In genomic region chr11:22792497-22792896, GRCh38 we compare ENCODE assay signal across 9 cellular contexts. TPM values are rescaled to one million over a fixed set of nuclear protein-coding genes. Genes with fewer than 3 reads are reported as not detected.
DNase-seq lines count a peak whose midpoint lies in the region; ATAC-seq, FAIRE-seq and TF ChIP-seq lines count a peak whose summit lies in the region.
"Had no signal": no experiment of that assay in that cellular context is flagged by ENCODE, and none has a peak within 500 bp of the region (broad histone marks: within the 10 kb centered on the region; RNA-seq: fewer than 3 reads in every experiment).

No MANE protein-coding gene starts in this region.

- H3K4me3 ChIP-seq in K562 (no peak overlapping the region), endodermal cell (ENCODE audit: low read length) (no peak overlapping the region), MM.1S (ENCODE audit: low read length) (no peak overlapping the region)

- POLR2A ChIA-PET in K562 (lab: Yijun Ruan, JAX) = no interaction called here

- H3K9ac ChIP-seq in K562 (ENCODE audit: insufficient read depth in 1 of 2, low read depth in 2 of 2, low read length in 2 of 2) (no peak overlapping the region), endodermal cell (ENCODE audit: extremely low read depth, low read length, poor library complexity, severe bottlenecking) (no peak overlapping the region), MM.1S (ENCODE audit: low read length) (no peak overlapping the region)

- intact Hi-C loops in K562 (cut with micrococcal nuclease) = loop anchor here (2.0 kb wide), 1 partner anchor 36 kb away; the partner anchor contains the start of gene SVIP

- H3K9me3 Mint-ChIP-seq in endodermal cell = no peaks in the 10 kb centered on the region
- H3K9me3 Mint-ChIP-seq: activated naive CD4-positive, alpha-beta T cell treated with anti-CD3 and anti-CD28 coated beads, Interleukin-2, amount 50 U/mL, for 24 hours had no signal

- H3K4me1 ChIP-seq in K562 (replicated peaks in 1 of 2; ENCODE audit: control insufficient read depth in 2 of 2, insufficient read depth in 2 of 2, low read length in 2 of 2) (peaks cover 3 to 34% of the 10 kb centered on the region in 2 experiments; a peak in 3 of 5 replicates), endodermal cell (ENCODE audit: control insufficient read depth, insufficient read depth, low read length) (peaks cover 4% of the 10 kb centered on the region), MM.1S (ENCODE audit: low read length) (no peaks in the 10 kb centered on the region)

- TF ChIP-seq EP300 in K562 (IDR thresholded peaks at IDR 0.05; ENCODE audit: low read length) = no peak

- no peaks in the 10 kb centered on the region for H3K9me3 ChIP-seq in K562 (replicated peaks; ENCODE audit: control insufficient read depth, insufficient read depth, low read depth, low read length)
- H3K9me3 ChIP-seq in endodermal cell (ENCODE audit: control insufficient read depth, low read length) = no peaks in the 10 kb centered on the region
- no peaks in the 10 kb centered on the region for H3K9me3 ChIP-seq in MM.1S (replicated peaks; ENCODE audit: insufficient read depth, low read length)

- H3K4me2 ChIP-seq in K562 (ENCODE audit: insufficient read depth, low read length) (no peak overlapping the region), MM.1S (ENCODE audit: low read depth, low read length) (no peak overlapping the region)

- H4K20me1 ChIP-seq in K562 (replicated peaks; ENCODE audit: control insufficient read depth, insufficient read depth, low read length) (no peaks in the 10 kb centered on the region), MM.1S (ENCODE audit: insufficient read depth, low read length) (no peaks in the 10 kb centered on the region)

- no peaks in the 10 kb centered on the region for H3F3A ChIP-seq in MM.1S (ENCODE audit: insufficient read depth, low read length)

- TF ChIP-seq POLR2A in K562 (conservative IDR thresholded peaks at IDR 0.05) = no peak

- peak; percentile 88 for FAIRE-seq in K562 (lab: Jason Lieb, UNC)

- no peaks in the 10 kb centered on the region for H3K27me3 ChIP-seq in K562 (ENCODE audit: control insufficient read depth in 2 of 2, insufficient read depth in 2 of 2, low read length in 2 of 2)
- H3K27me3 ChIP-seq in endodermal cell (ENCODE audit: control insufficient read depth, insufficient read depth, low read length, poor library complexity, severe bottlenecking) = peaks cover 15% of the 10 kb centered on the region
- no peaks in the 10 kb centered on the region for H3K27me3 ChIP-seq in MM.1S (replicated peaks; ENCODE audit: insufficient read depth, low read length)

- H3K79me2 ChIP-seq in K562 (ENCODE audit: control insufficient read depth, insufficient read depth, low read length) = no peaks in the 10 kb centered on the region
- peaks cover 17% of the 10 kb centered on the region for H3K79me2 ChIP-seq in MM.1S (ENCODE audit: low read length)

- 2% methylated on average over 3 of the region's 3 CpGs for WGBS in K562 (ENCODE audit: insufficient coverage, low coverage, missing lambda C conversion rate)
- 61 to 68% methylated on average over 3 of the region's 3 CpGs for whole genome bisulfite sequencing in endodermal cell (ENCODE audit: insufficient coverage in 1 of 2, insufficient read length in 1 of 2), 2 experiments

- no peaks in the 10 kb centered on the region for H3K9me1 ChIP-seq in K562 (ENCODE audit: control insufficient read depth, insufficient read depth, low read length)

- DNase-seq in Caki2 (ENCODE audit: low read depth) (peak; percentile 58), HuH-7 (ENCODE audit: low spot score) (peak; percentile 18), K562 (ENCODE audit: extremely low read depth in 1 of 4, low spot score in 3 of 4) (peak; percentile 21 to 79 (median 38)), lung microvascular endothelial cell (ENCODE audit: low read depth in 2 of 2) (peak; percentile 94 to 96), endodermal cell (no peak), MM.1S (no peak)
- no peak for DNase-seq in activated CD8-positive, alpha-beta memory T cell treated with anti-CD3 and anti-CD28 coated beads for 24 hours

- no TSS peak for BruUV-seq in K562 (replicated peaks; lab: Mats Ljungman, UMichigan)

- H3K4me1 Mint-ChIP-seq in endodermal cell = peaks cover 7% of the 10 kb centered on the region
- H3K4me1 Mint-ChIP-seq: activated naive CD4-positive, alpha-beta T cell treated with anti-CD3 and anti-CD28 coated beads, Interleukin-2, amount 50 U/mL, for 24 hours had no signal

- TF ChIP-seq CTCF in K562 (IDR thresholded peaks at IDR 0.05 in 2 of 3, conservative IDR thresholded peaks at IDR 0.05 in 1 of 3; ENCODE audit: insufficient read depth in 2 of 3, low read depth in 1 of 3, low read length in 3 of 3) = peak in 1 of 3 experiments; percentile 30; a peak in 2 of 6 replicates
- TF ChIP-seq CTCF in endodermal cell (conservative IDR thresholded peaks at IDR 0.05) = no peak
- no peak for TF ChIP-seq CTCF in MM.1S (IDR thresholded peaks at IDR 0.05; ENCODE audit: low read length)

- H3K27ac ChIP-seq in K562 (ENCODE audit: extremely low read depth, low read depth, low read length) = peak overlapping the region; percentile 57; the same call in 2 of the 3 replicates
- no peak overlapping the region for H3K27ac ChIP-seq in endodermal cell (ENCODE audit: low read depth, low read length)
- no peak overlapping the region for H3K27ac ChIP-seq in MM.1S (ENCODE audit: low read length)

- H3K27me3 Mint-ChIP-seq in endodermal cell (ENCODE audit: insufficient read depth) = no peaks in the 10 kb centered on the region

- H3K36me3 ChIP-seq in K562 (ENCODE audit: control insufficient read depth, insufficient read depth, low read length) (no peaks in the 10 kb centered on the region), endodermal cell (ENCODE audit: control insufficient read depth, insufficient read depth, low read length) (no peaks in the 10 kb centered on the region), MM.1S (replicated peaks; ENCODE audit: insufficient read depth, low read length) (no peaks in the 10 kb centered on the region)

- no peaks in the 10 kb centered on the region for H3K9me2 ChIP-seq in MM.1S (replicated peaks; ENCODE audit: insufficient read depth, low read length)

- no peak overlapping the region for H3K27ac Mint-ChIP-seq in endodermal cell
- H3K27ac Mint-ChIP-seq: activated naive CD4-positive, alpha-beta T cell treated with anti-CD3 and anti-CD28 coated beads, Interleukin-2, amount 50 U/mL, for 24 hours had no signal

- peak in 1 of 2 experiments; percentile 49; a peak in 2 of 4 replicates for TF ChIP-seq RAD21 in K562 (CRISPR knock-in tag; conservative IDR thresholded peaks at IDR 0.05 in 1 of 2, IDR thresholded peaks at IDR 0.05 in 1 of 2)

- no peaks in the 10 kb centered on the region for H3K36me3 Mint-ChIP-seq in endodermal cell (ENCODE audit: low read depth)
- H3K36me3 Mint-ChIP-seq: activated naive CD4-positive, alpha-beta T cell treated with anti-CD3 and anti-CD28 coated beads, Interleukin-2, amount 50 U/mL, for 24 hours had no signal

- H3K4me3 Mint-ChIP-seq in endodermal cell = no peak overlapping the region
- H3K4me3 Mint-ChIP-seq: activated naive CD4-positive, alpha-beta T cell treated with anti-CD3 and anti-CD28 coated beads, Interleukin-2, amount 50 U/mL, for 24 hours had no signal

- CTCF ChIA-PET in K562 (lab: Yijun Ruan, JAX; ENCODE audit: low intra/inter-chr PET ratio) = no interaction called here

- peak overlapping the region; percentile 49 for H2AFZ ChIP-seq in K562 (ENCODE audit: low read depth, low read length)
- H2AFZ ChIP-seq in MM.1S (ENCODE audit: low read length) = no peak overlapping the region

- in situ Hi-C loops in Caki2 (cut with HindIII; ENCODE audit: low pct_unique_long_range_greater_than_20kb, low sequenced_read_pairs) = no loop called here
- in situ Hi-C loops in K562 (cut with MboI) = no loop called here

- peak; percentile 91 for ATAC-seq in K562
- ATAC-seq in GM21786 (IDR thresholded peaks at IDR 0.05; ENCODE audit: unreplicated experiment) = no peak

TF ChIP-seq in K562, 482 proteins besides CTCF, POLR2A, EP300 and RAD21 (continues in another document):
- TF ChIP-seq CTBP1 (IDR thresholded peaks at IDR 0.05; ENCODE audit: borderline replicate concordance) (0 out of 2 replicates have a peak, but pooled peaks have one; percentile 12), NR2C2 (CRISPR knock-in tag; IDR thresholded peaks at IDR 0.05) (no peak), NR2C2 (tag; IDR thresholded peaks at IDR 0.05) (no peak), DPF2 (IDR thresholded peaks at IDR 0.05) (peak; percentile 36; the same call in 1 of the 2 replicates), RBM14 (IDR thresholded peaks at IDR 0.05; ENCODE audit: borderline replicate concordance, insufficient read depth, low read depth, low read length) (no peak)

RNA-seq across cellular contexts. Expression of gene SVIP, which starts 37.1 kb away (rescaled TPM):
- 8.7 and 9.6 TPM in 2 replicates for total RNA-seq in Caki2 (2014; rRNA removed; shearing (Covaris generic); ENCODE audit: low replicate concordance)
- total RNA-seq in K562 (2011; cell fraction: chromatin; rRNA removed; ENCODE audit: low replicate concordance) = 3.7 and 11.4 TPM in 2 replicates
- 2.8 and 4.6 TPM in 2 replicates for total RNA-seq in K562 (2011; cell fraction: nucleolus; rRNA removed)
- total RNA-seq in K562 (2011; cell fraction: nucleoplasm; rRNA removed) = 6.9 and 15.3 TPM in 2 replicates
- total RNA-seq in K562 (2014; rRNA removed) = 16.7 and 17.9 TPM in 2 replicates
- total RNA-seq in K562 (2014; rRNA removed; fragmentation: Illumina TruSeq; extraction: Trizol) = 51.1 and 69.5 TPM in 2 replicates
- total RNA-seq in K562 (2015; rRNA removed; fragmentation: Illumina TruSeq; extraction: Trizol) = 24.2 and 26.2 TPM in 2 replicates
- total RNA-seq in K562 (2021) = 48.0 and 58.0 TPM in 2 replicates
- 21.7 and 50.5 TPM in 2 replicates for polyA plus RNA-seq in K562 (2011; rRNA removed)
- polyA plus RNA-seq in K562 (2011; cell fraction: cytosol; rRNA removed) = 2.7 and 4.1 TPM in 2 replicates
- polyA plus RNA-seq in K562 (2011; cell fraction: nucleus; rRNA removed) = 4.0 TPM in 2 replicates
- 21.8 and 30.2 TPM in 2 replicates for polyA plus RNA-seq in K562 (2012)
- polyA plus RNA-seq in K562 (2014; fragmentation: Illumina TruSeq; extraction: Trizol) = 23.2 and 23.6 TPM in 2 replicates
- 10 to 100 TPM; 47.5 to 62.5 TPM for polyA plus RNA-seq in K562 (2014; fragmentation: Nextera tagmentation; extraction: Ambion mirVana)
- polyA plus RNA-seq in K562 (2014; rRNA removed) = 27.7 and 35.2 TPM in 2 replicates
- 8.2 and 11.9 TPM in 2 replicates for polyA minus RNA-seq in K562 (2011; rRNA and poly(A)+ RNA removed)
- 4.0 and 4.7 TPM in 2 replicates for polyA minus RNA-seq in K562 (2011; cell fraction: cytosol; rRNA and poly(A)+ RNA removed)
- polyA minus RNA-seq in K562 (2011; cell fraction: nucleus; rRNA and poly(A)+ RNA removed) = 8.1 and 10.6 TPM in 2 replicates
- 10.3 and 10.7 TPM in 2 replicates for total RNA-seq in lung microvascular endothelial cell
- 10 to 100 TPM in 1 of 2 donors, 1 to 10 TPM in 1; 9.8 to 22.6 TPM for total RNA-seq in endodermal cell
- polyA plus RNA-seq in endodermal cell (2013, experiment 1 of 2) = 22.6 TPM
- polyA plus RNA-seq in endodermal cell (2013, experiment 2 of 2) = 20.9 TPM

Comparison
In these comparisons a context has a peak if more than half of its experiments do, and no peak if none do; other contexts are left out.
1. DNase-seq: peak in Caki2 (single experiment), HuH-7 (single experiment), K562 (4 of 4) and lung microvascular endothelial cell (2 of 2); none in endodermal cell (single experiment), activated CD8-positive, alpha-beta memory T cell treated with anti-CD3 and anti-CD28 coated beads for 24 hours (single experiment) and MM.1S (single experiment).